In the genomic region with DNA sequence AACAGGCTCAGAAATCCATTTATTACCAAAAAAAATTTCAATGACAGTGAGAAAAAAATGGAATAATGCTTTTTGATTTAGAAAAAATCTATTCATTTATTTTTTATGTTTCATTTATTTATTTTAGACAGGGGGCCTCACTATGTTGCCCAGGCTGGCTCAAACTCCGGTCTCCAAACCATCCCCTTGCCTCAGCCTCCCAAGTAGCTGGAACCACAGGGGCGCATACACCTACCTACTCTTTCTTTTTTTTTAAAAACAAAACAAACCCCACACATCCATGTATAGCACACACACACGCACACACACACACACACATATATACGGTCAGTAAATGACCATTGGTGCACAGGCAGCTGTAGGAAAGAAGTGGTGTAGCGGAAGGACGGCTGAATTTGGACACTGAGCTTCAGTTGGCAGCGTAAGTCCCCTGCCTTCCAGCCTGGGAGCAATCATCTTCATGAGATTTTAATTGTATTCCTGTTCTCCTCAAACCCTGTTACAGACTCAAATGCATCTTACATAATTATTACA, we compare ENCODE assay signal across 13 cellular contexts. TPM values are rescaled to one million over a fixed set of nuclear protein-coding genes. Genes with fewer than 3 reads are reported as not detected.
DNase-seq lines count a peak whose midpoint lies in the region; ATAC-seq, FAIRE-seq and TF ChIP-seq lines count a peak whose summit lies in the region.
"Had no signal": no experiment of that assay in that cellular context is flagged by ENCODE, and none has a peak within 500 bp of the region (broad histone marks: within the 10 kb centered on the region; RNA-seq: fewer than 3 reads in every experiment).

No MANE protein-coding gene starts in this region.

- H3K27ac Mint-ChIP-seq in progenitor cell of endocrine pancreas: peak overlapping the region; percentile 95
- H3K27ac Mint-ChIP-seq: memory B cell had no signal

- H3K4me3 Mint-ChIP-seq in progenitor cell of endocrine pancreas (ENCODE audit: low read depth): no peak overlapping the region
- H3K4me3 Mint-ChIP-seq: activated T-cell treated with anti-CD3 and anti-CD28 coated beads, Interleukin-2, amount 50 U/mL, for 4 hours; memory B cell had no signal

- H3K27me3 Mint-ChIP-seq in progenitor cell of endocrine pancreas: no peaks in the 10 kb centered on the region
- H3K27me3 Mint-ChIP-seq: T-cell had no signal

- H3K4me1 ChIP-seq in BLaER1 treated with 17β-estradiol and CSF1 and Interleukin-3, amounts not matched to agents 10 nM and 100 nM: peaks cover 0 to 85% (median 13%) of the 10 kb centered on the region in 10 experiments; a peak in 12 of 20 replicates
- H3K4me1 ChIP-seq in Panc1 (ENCODE audit: control insufficient read depth, insufficient read depth, low read length): peaks cover 8% of the 10 kb centered on the region
- H3K4me1 ChIP-seq in H1 (replicated peaks in 1 of 4; ENCODE audit: control insufficient read depth in 3 of 4, insufficient read depth in 4 of 4, low read length in 3 of 4): peaks cover 6 to 12% (median 10%) of the 10 kb centered on the region in 4 experiments

- peak overlapping the region; percentile 19 for H3K18ac ChIP-seq in H1 (ENCODE audit: extremely low read depth, low read length)

- peak overlapping the region in 10 of 11 experiments; percentile 10 to 77 (median 47); a peak in 16 of 22 replicates for H3K27ac ChIP-seq in BLaER1 treated with 17β-estradiol and CSF1 and Interleukin-3, amounts not matched to agents 10 nM and 100 nM
- H3K27ac ChIP-seq in Panc1 (ENCODE audit: low read length) (0 out of 2 replicates have a peak overlapping the region, but pooled peaks have one; percentile 27), H1 (ENCODE audit: low read depth, low read length) (no peak overlapping the region)

- H3K9me3 ChIP-seq in BLaER1 treated with 17β-estradiol and CSF1 and Interleukin-3, amounts not matched to agents 10 nM and 100 nM (replicated peaks in 1 of 11): peaks cover 0 to 6% (median 0%) of the 10 kb centered on the region in 11 experiments; a peak in 7 of 22 replicates
- H3K9me3 ChIP-seq in Panc1 (ENCODE audit: control insufficient read depth, insufficient read depth, low read depth, low read length) (no peaks in the 10 kb centered on the region), H1 (ENCODE audit: insufficient read depth in 2 of 2, low read depth in 1 of 2, low read length in 1 of 2) (no peaks in the 10 kb centered on the region)

- no peaks in the 10 kb centered on the region for H3K36me3 Mint-ChIP-seq in progenitor cell of endocrine pancreas (ENCODE audit: insufficient read depth)
- H3K36me3 Mint-ChIP-seq: memory B cell, T-cell had no signal

- no peak for TF ChIP-seq POLR2A in H1 (IDR thresholded peaks at IDR 0.05; ENCODE audit: control extremely low read depth in 1 of 2, low read depth in 2 of 2, low read length in 2 of 2)

- H2BK12ac ChIP-seq in H1 (ENCODE audit: low read depth, low read length): peak overlapping the region; percentile 40

- no peak for DNase-seq in Panc1 (ENCODE audit: low read depth, low spot score)
- DNase-seq in H1 (ENCODE audit: low read depth in 1 of 2, low spot score in 2 of 2): no peak
- DNase-seq in progenitor cell of endocrine pancreas (ENCODE audit: low spot score, unreplicated experiment): no peak
- no peak for DNase-seq in NCI-H1930 (lab: John Stamatoyannopoulos, UW)
- DNase-seq in central memory CD4-positive, alpha-beta T cell: no peak
- DNase-seq: NCI-H2029 treated with DMSO at 0.1 percent for 48 hours had no signal

- H3K36me3 ChIP-seq in BLaER1 treated with 17β-estradiol and CSF1 and Interleukin-3, amounts not matched to agents 10 nM and 100 nM: no peaks in the 10 kb centered on the region
- H3K36me3 ChIP-seq in Panc1 (ENCODE audit: control insufficient read depth, insufficient read depth, low read length) (no peaks in the 10 kb centered on the region), H1 (ENCODE audit: control insufficient read depth in 2 of 4, insufficient read depth in 4 of 4, low read length in 3 of 4) (no peaks in the 10 kb centered on the region)

- no peak for ATAC-seq in Panc1
- no peak for ATAC-seq in HG03439 (IDR thresholded peaks at IDR 0.05; ENCODE audit: unreplicated experiment)
- no peak for ATAC-seq in GM21381 (IDR thresholded peaks at IDR 0.05; ENCODE audit: unreplicated experiment)

- peak overlapping the region; percentile 44 for H3K4ac ChIP-seq in H1 (replicated peaks; ENCODE audit: insufficient read length, low read depth, low read length)

- H3K27me3 ChIP-seq in BLaER1 treated with 17β-estradiol and CSF1 and Interleukin-3, amounts not matched to agents 10 nM and 100 nM: no peaks in the 10 kb centered on the region
- no peaks in the 10 kb centered on the region for H3K27me3 ChIP-seq in Panc1 (ENCODE audit: control insufficient read depth, insufficient read depth, low read length)
- H3K27me3 ChIP-seq in H1 (replicated peaks in 1 of 4; ENCODE audit: control insufficient read depth in 3 of 4, extremely low read depth in 1 of 4, insufficient read depth in 3 of 4, low read length in 3 of 4): peaks cover 0 to 3% (median 0%) of the 10 kb centered on the region in 4 experiments; a peak in 1 of 7 replicates

- no peak overlapping the region for H3K56ac ChIP-seq in H1 (replicated peaks; ENCODE audit: insufficient read length, low read depth, low read length)

- no peak overlapping the region for H3K23ac ChIP-seq in H1 (ENCODE audit: insufficient read length)

- H3K9ac ChIP-seq in BLaER1 treated with 17β-estradiol and CSF1 and Interleukin-3, amounts not matched to agents 10 nM and 100 nM: peak overlapping the region in 4 of 11 experiments; percentile 5 to 58 (median 50); a peak in 7 of 22 replicates
- no peak overlapping the region for H3K9ac ChIP-seq in H1 (replicated peaks in 1 of 4; ENCODE audit: extremely low read depth in 1 of 4, low read depth in 3 of 4, low read length in 3 of 4)

- H3K4me3 ChIP-seq in BLaER1 treated with 17β-estradiol and CSF1 and Interleukin-3, amounts not matched to agents 10 nM and 100 nM: no peak overlapping the region
- H3K4me3 ChIP-seq in Panc1 (ENCODE audit: low read depth in 2 of 2, low read length in 2 of 2) (no peak overlapping the region), H1 (ENCODE audit: extremely low read depth in 1 of 4, insufficient read depth in 2 of 4, low read depth in 3 of 4, low read length in 4 of 4) (no peak overlapping the region; a peak in 1 of 8 replicates)

- no peak overlapping the region for H2BK15ac ChIP-seq in H1 (ENCODE audit: low read length)

- no TSS peak for BruUV-seq in Panc1 (replicated peaks; lab: Mats Ljungman, UMichigan)

- peak overlapping the region in 7 of 11 experiments; percentile 42 to 72 (median 65); a peak in 12 of 22 replicates for H3K4me2 ChIP-seq in BLaER1 treated with 17β-estradiol and CSF1 and Interleukin-3, amounts not matched to agents 10 nM and 100 nM
- peak overlapping the region; percentile 66 to 87; a peak in 2 of 4 replicates for H3K4me2 ChIP-seq in H1 (ENCODE audit: insufficient read depth in 1 of 2, low read depth in 2 of 2, low read length in 2 of 2)

- H4K20me1 ChIP-seq in BLaER1 treated with 17β-estradiol and CSF1 and Interleukin-3, amounts not matched to agents 10 nM and 100 nM: no peaks in the 10 kb centered on the region
- H4K20me1 ChIP-seq in H1 (replicated peaks in 1 of 2; ENCODE audit: control insufficient read depth in 1 of 2, insufficient read depth in 2 of 2, low read length in 2 of 2): no peaks in the 10 kb centered on the region

- no peaks in the 10 kb centered on the region for H3K79me1 ChIP-seq in H1 (ENCODE audit: low read depth, low read length)

- H3K9me3 Mint-ChIP-seq in progenitor cell of endocrine pancreas (ENCODE audit: low read depth): no peaks in the 10 kb centered on the region
- H3K9me3 Mint-ChIP-seq: activated T-cell treated with anti-CD3 and anti-CD28 coated beads, Interleukin-2, amount 50 U/mL, for 4 hours; memory B cell; T-cell had no signal

- no peak for TF ChIP-seq RAD21 in H1 (IDR thresholded peaks at IDR 0.05 in 1 of 2, conservative IDR thresholded peaks at IDR 0.05 in 1 of 2; ENCODE audit: low read depth in 2 of 2, low read length in 2 of 2)

- in situ Hi-C loops in Panc1 (cut with HindIII; ENCODE audit: low pct_unique_long_range_greater_than_20kb, low sequenced_read_pairs): no loop called here

- peak overlapping the region; percentile 80 for H2BK20ac ChIP-seq in H1 (ENCODE audit: low read length)

- H4K91ac ChIP-seq in H1 (replicated peaks; ENCODE audit: insufficient read length, low read length): no peak overlapping the region

- no peak overlapping the region; the same call in 1 of the 2 replicates for H2BK5ac ChIP-seq in H1 (ENCODE audit: low read depth, low read length)

- H2BK120ac ChIP-seq in H1 (replicated peaks; ENCODE audit: low read depth, low read length): peak overlapping the region; percentile 79

- 82% methylated on average over 7 of the region's 7 CpGs; no CpG with 5 or more reads in 1 of the 2 experiments for WGBS in H1 (ENCODE audit: extremely low coverage in 1 of 2, insufficient coverage in 1 of 2, insufficient read length in 1 of 2, insufficient replicate concordance in 2 of 2, low coverage in 1 of 2, low lambda C conversion rate in 2 of 2, missing lambda C conversion rate in 1 of 2), 2 experiments

- no peak overlapping the region for H3K14ac ChIP-seq in H1 (ENCODE audit: insufficient read length)

- H4K5ac ChIP-seq in H1 (ENCODE audit: insufficient read length, low read depth, low read length): no peak overlapping the region

- no peaks in the 10 kb centered on the region for H3K23me2 ChIP-seq in H1 (ENCODE audit: low read depth, low read length)

- CTCF ChIA-PET in Panc1 (lab: Charles Lee): no interaction called here
- CTCF ChIA-PET in H1 (lab: Charles Lee; ENCODE audit: partially characterized antibody): interaction anchor here (0.6 to 2.3 kb wide), 14 partner anchors 10 to 399 kb away, joined by 3 to 7 read pairs (median 4); a partner anchor contains a TSS

- H3K4me1 Mint-ChIP-seq in progenitor cell of endocrine pancreas (ENCODE audit: low read depth): peaks cover 13% of the 10 kb centered on the region
- H3K4me1 Mint-ChIP-seq: memory B cell had no signal

- no peak for FAIRE-seq in H1 (lab: Jason Lieb, UNC)
- FAIRE-seq: GM18507 had no signal

- no peaks in the 10 kb centered on the region for H3K79me2 ChIP-seq in H1 (ENCODE audit: control insufficient read depth in 1 of 2, insufficient read depth in 2 of 2, low read length in 2 of 2)

- H4K8ac ChIP-seq in H1 (ENCODE audit: extremely low read depth, insufficient read depth, low read length): no peak overlapping the region; the same call in 1 of the 2 replicates

- TF ChIP-seq CTCF in Panc1 (IDR thresholded peaks at IDR 0.05) (no peak), H1 (IDR thresholded peaks at IDR 0.05; ENCODE audit: control extremely low read depth in 1 of 3, insufficient read depth in 1 of 3, low read depth in 1 of 3, low read length in 3 of 3) (no peak), progenitor cell of endocrine pancreas (IDR thresholded peaks at IDR 0.05; ENCODE audit: unreplicated experiment) (no peak)

- POLR2A ChIA-PET in Panc1 (lab: Charles Lee): no interaction called here
- POLR2A ChIA-PET in H1 (lab: Charles Lee; ENCODE audit: partially characterized antibody): interaction anchor here (0.6 to 1.7 kb wide), 7 partner anchors 7 to 400 kb away, joined by 3 to 7 read pairs (median 3); no protein-coding TSS in a partner anchor

- H2AK5ac ChIP-seq in H1 (ENCODE audit: low read depth, low read length): peak overlapping the region; percentile 94

- intact Hi-C loops in Panc1 (cut with micrococcal nuclease; ENCODE audit: unreplicated experiment): no loop called here

- H2AFZ ChIP-seq in H1 (ENCODE audit: low read length): no peak overlapping the region

- no peak for TF ChIP-seq EP300 in H1 (IDR thresholded peaks at IDR 0.05; ENCODE audit: borderline replicate concordance in 1 of 2, low read depth in 2 of 2, low read length in 2 of 2)

RNA-seq across cellular contexts. Expression of a gene that starts 28.8 kb away (rescaled TPM):
- total RNA-seq in Panc1 (2021; ENCODE audit: unreplicated experiment): 37.4 TPM
- polyA plus RNA-seq in Panc1 (2012; ENCODE audit: insufficient read length): 11.9 TPM
- total RNA-seq in H1 (2021; fragmentation: NEBNext Ultra II Directional; extraction: Animal tissue kit (Norgen Biotek cat#: 25700)): 29.2 and 31.5 TPM in 2 replicates
- polyA plus RNA-seq in H1 (2011; rRNA removed): 7.2 and 14.5 TPM in 2 replicates
- polyA plus RNA-seq in H1 (2011; cell fraction: cytosol; rRNA removed): 17.1 TPM
- 3.7 TPM for polyA plus RNA-seq in H1 (2011; cell fraction: nucleus; rRNA removed)
- 19.7 to 40.3 TPM (median 22.8 TPM) in 4 replicates for polyA plus RNA-seq in H1 (2012, experiment 1 of 2)
- 5.4 TPM for polyA plus RNA-seq in H1 (2012, experiment 2 of 2)
- 33.9 TPM for polyA plus RNA-seq in H1 (2013, experiment 1 of 2)
- polyA plus RNA-seq in H1 (2013, experiment 2 of 2): 34.8 TPM
- 11.7 and 12.4 TPM in 2 replicates for polyA minus RNA-seq in H1 (2011; rRNA and poly(A)+ RNA removed)
- 11.4 TPM for polyA minus RNA-seq in H1 (2011; cell fraction: cytosol; rRNA and poly(A)+ RNA removed)
- 20.7 TPM for polyA minus RNA-seq in H1 (2011; cell fraction: nucleus; rRNA and poly(A)+ RNA removed)
- 10.9 and 12.6 TPM in 2 replicates for total RNA-seq in progenitor cell of endocrine pancreas
